Comparison of ENCODE assay signal across 8 cellular contexts in genomic region chr16:14600164-14600563, GRCh38. TPM values are rescaled to one million over a fixed set of nuclear protein-coding genes. Genes with fewer than 3 reads are reported as not detected.
DNase-seq lines count a peak whose midpoint lies in the region; ATAC-seq, FAIRE-seq and TF ChIP-seq lines count a peak whose summit lies in the region.

No MANE protein-coding gene starts in this region.

- H3K4me3 Mint-ChIP-seq in CD4-positive, CD25-positive, alpha-beta regulatory T cell: no peak overlapping the region

- peak; percentile 17 to 41 (median 33); a peak in 5 of 6 replicates for TF ChIP-seq CTCF in GM12878 (IDR thresholded peaks at IDR 0.05 in 2 of 3, conservative IDR thresholded peaks at IDR 0.05 in 1 of 3; ENCODE audit: control insufficient read depth in 2 of 3, extremely low read depth in 1 of 3, insufficient read depth in 1 of 3, low read depth in 3 of 3, low read length in 3 of 3)
- no peak for TF ChIP-seq CTCF in omental fat pad (IDR thresholded peaks at IDR 0.05)

- no peaks in the 10 kb centered on the region for H3K9me3 ChIP-seq in CD4-positive, CD25-positive, alpha-beta regulatory T cell (ENCODE audit: control insufficient read depth in 2 of 2, low read length in 2 of 2)
- no peaks in the 10 kb centered on the region; the same call in 2 of the 3 replicates for H3K9me3 ChIP-seq in GM12878 (replicated peaks; ENCODE audit: control insufficient read depth, insufficient read depth, low read length)

- 43% methylated on average over 2 of the region's 2 CpGs for WGBS in GM12878 (ENCODE audit: insufficient coverage, insufficient replicate concordance, low lambda C conversion rate, missing lambda C conversion rate)

- TF ChIP-seq RAD21 in GM12878 (IDR thresholded peaks at IDR 0.05; ENCODE audit: insufficient read depth, low read depth, low read length): peak; percentile 29; the same call in 1 of the 2 replicates

- H3K4me1 ChIP-seq in CD4-positive, CD25-positive, alpha-beta regulatory T cell (ENCODE audit: control insufficient read depth, insufficient read depth, low read length, poor library complexity, severe bottlenecking): no peaks in the 10 kb centered on the region
- no peaks in the 10 kb centered on the region for H3K4me1 ChIP-seq in GM12878 (ENCODE audit: control insufficient read depth, insufficient read depth, low read length)

- no peak overlapping the region for H3K9ac ChIP-seq in GM12878 (ENCODE audit: control insufficient read depth, insufficient read depth, low read length)

- no peaks in the 10 kb centered on the region for H3K27me3 Mint-ChIP-seq in CD4-positive, CD25-positive, alpha-beta regulatory T cell

- peaks cover under 1% of the 10 kb centered on the region for H3K79me2 ChIP-seq in GM12878 (ENCODE audit: control insufficient read depth, insufficient read depth, low read length)

- no peak overlapping the region for H3K27ac Mint-ChIP-seq in CD4-positive, CD25-positive, alpha-beta regulatory T cell

- intact Hi-C loops in GM12878 (cut with micrococcal nuclease; ENCODE audit: unreplicated experiment): loop anchor here (10.0 kb wide), 1 partner anchor 295 kb away; no protein-coding TSS in a partner anchor

- SMC1A ChIA-PET in GM12878 (lab: Charles Lee; ENCODE audit: uncharacterized antibody, unreplicated experiment): interaction anchor here (0.8 to 1.2 kb wide), 3 partner anchors 8 to 350 kb away, joined by 3 to 5 read pairs (median 3); no protein-coding TSS in a partner anchor

- H3K36me3 Mint-ChIP-seq in CD4-positive, CD25-positive, alpha-beta regulatory T cell: peaks cover 48% of the 10 kb centered on the region

- TF ChIP-seq POLR2A in GM12878 (IDR thresholded peaks at IDR 0.05; ENCODE audit: low read depth, low read length): no peak

- in situ Hi-C loops in GM12878 (cut with MboI): no loop called here

- H3K27ac ChIP-seq in CD4-positive, CD25-positive, alpha-beta regulatory T cell (ENCODE audit: insufficient read depth, low read length, poor library complexity, severe bottlenecking): no peak overlapping the region
- H3K27ac ChIP-seq in GM12878 (ENCODE audit: control insufficient read depth, insufficient read depth): no peak overlapping the region

- ATAC-seq in CD4-positive, CD25-positive, alpha-beta regulatory T cell (ENCODE audit: low read depth in 2 of 2): no peak
- ATAC-seq in GM12878 (peak; percentile 61), HG02588 (IDR thresholded peaks at IDR 0.05; ENCODE audit: unreplicated experiment) (no peak), omental fat pad (ENCODE audit: low FRiP score) (no peak)

- no peak overlapping the region for H3K4me2 ChIP-seq in GM12878 (ENCODE audit: control insufficient read depth, insufficient read depth)

- peak; percentile 47 for FAIRE-seq in GM12878 (lab: Jason Lieb, UNC)

- H3K9me3 Mint-ChIP-seq in CD4-positive, CD25-positive, alpha-beta regulatory T cell: no peaks in the 10 kb centered on the region

- BruUV-seq in GM12878 (replicated peaks; lab: Mats Ljungman, UMichigan): no TSS peak

- peaks cover 0 to 5% (median 5%) of the 10 kb centered on the region in 4 donors for H3K4me1 Mint-ChIP-seq in CD4-positive, CD25-positive, alpha-beta regulatory T cell

- CTCF ChIA-PET in HEK293T (lab: Yijun Ruan, JAX) (no interaction called here), GM12878 (lab: Yijun Ruan, JAX) (interaction anchor here (0.7 to 2.5 kb wide), 3 partner anchors 10 to 350 kb away, joined by 3 to 11 read pairs (median 3); no protein-coding TSS in a partner anchor)

- RAD21 ChIA-PET in GM12878 (lab: Charles Lee; ENCODE audit: unreplicated experiment): interaction anchor here (0.6 to 0.9 kb wide), 2 partner anchors 55 to 350 kb away, joined by 3 read pairs; no protein-coding TSS in a partner anchor

- DNase-seq in CD4-positive, CD25-positive, alpha-beta regulatory T cell: peak in 2 of 3 donors; percentile 14 to 37
- peak; percentile 15 for DNase-seq in HEK293T (ENCODE audit: extremely low spot score)
- no peak for DNase-seq in GM12878 (ENCODE audit: low read depth, low spot score)
- peak; percentile 19 to 47 for DNase-seq in lung microvascular endothelial cell (ENCODE audit: low read depth in 2 of 2)
- no peak for DNase-seq in foreskin melanocyte
- DNase-seq in COR-L47 (lab: John Stamatoyannopoulos, UW): no peak
- no peak for DNase-seq in omental fat pad (ENCODE audit: low spot score)

- H4K20me1 ChIP-seq in GM12878 (ENCODE audit: control insufficient read depth, insufficient read depth): no peaks in the 10 kb centered on the region

- H3K27me3 ChIP-seq in CD4-positive, CD25-positive, alpha-beta regulatory T cell (ENCODE audit: control insufficient read depth, insufficient read depth, low read length): no peaks in the 10 kb centered on the region
- H3K27me3 ChIP-seq in GM12878 (replicated peaks in 1 of 2; ENCODE audit: control insufficient read depth in 2 of 2, insufficient read depth in 2 of 2, low read length in 1 of 2): no peaks in the 10 kb centered on the region

- POLR2A ChIA-PET in HEK293T (lab: Yijun Ruan, JAX): no interaction called here
- POLR2A ChIA-PET in GM12878 (lab: Charles Lee): no interaction called here

- peaks cover 62% of the 10 kb centered on the region for H3K36me3 ChIP-seq in CD4-positive, CD25-positive, alpha-beta regulatory T cell (ENCODE audit: control insufficient read depth, insufficient read depth, low read length)
- peaks cover 6 to 41% of the 10 kb centered on the region in 2 experiments for H3K36me3 ChIP-seq in GM12878 (ENCODE audit: control insufficient read depth in 2 of 2, insufficient read depth in 2 of 2, low read length in 1 of 2)

- no peak overlapping the region for H3K4me3 ChIP-seq in CD4-positive, CD25-positive, alpha-beta regulatory T cell (ENCODE audit: low read depth, low read length)
- no peak overlapping the region for H3K4me3 ChIP-seq in GM12878

- no peak for TF ChIP-seq EP300 in GM12878 (IDR thresholded peaks at IDR 0.05; ENCODE audit: borderline replicate concordance in 1 of 2, control insufficient read depth in 1 of 2, low read depth in 2 of 2, low read length in 2 of 2)

- H2AFZ ChIP-seq in GM12878 (ENCODE audit: control insufficient read depth, low read depth, low read length): no peak overlapping the region

TF ChIP-seq in HEK293T, 16 proteins besides CTCF, POLR2A, EP300 and RAD21 (continues in another document):
- TF ChIP-seq CTBP1 (IDR thresholded peaks at IDR 0.05; ENCODE audit: borderline replicate concordance): no peak
- no peak for TF ChIP-seq FOXA1 (IDR thresholded peaks at IDR 0.05)
- TF ChIP-seq FOXK2 (IDR thresholded peaks at IDR 0.05): no peak
- no peak for TF ChIP-seq HDGF (IDR thresholded peaks at IDR 0.05; ENCODE audit: borderline replicate concordance)
- TF ChIP-seq ZNF384 (IDR thresholded peaks at IDR 0.05): no peak
- no peak for TF ChIP-seq BHLHE40 (IDR thresholded peaks at IDR 0.05; ENCODE audit: borderline replicate concordance)

TF ChIP-seq in GM12878, 131 proteins besides CTCF, POLR2A, EP300 and RAD21:
- TF ChIP-seq MTA3 (IDR thresholded peaks at IDR 0.05; ENCODE audit: borderline replicate concordance, low read length) (no peak), SMC3 (IDR thresholded peaks at IDR 0.05; ENCODE audit: borderline replicate concordance, low read length) (peak; percentile 30; the same call in 1 of the 2 replicates)

RNA-seq across cellular contexts. Expression of gene PARN, which starts 29.9 kb away (rescaled TPM):
- total RNA-seq in CD4-positive, CD25-positive, alpha-beta regulatory T cell: 36.2 TPM
- 10 to 100 TPM; 41.6 to 50.9 (median 47.9) TPM for polyA plus RNA-seq in CD4-positive, CD25-positive, alpha-beta regulatory T cell
- 122 and 158 TPM in 2 replicates for total RNA-seq in GM12878 (2013; cell fraction: nucleolus; rRNA removed)
- 33.5 and 39.0 TPM in 2 replicates for total RNA-seq in GM12878 (2014; rRNA removed)
- 53.1 and 57.1 TPM in 2 replicates for total RNA-seq in GM12878 (2014; rRNA removed; fragmentation: Illumina TruSeq; extraction: Trizol)
- 39.4 and 41.4 TPM in 2 replicates for total RNA-seq in GM12878 (2021)
- polyA plus RNA-seq in GM12878 (2011; ENCODE audit: low read depth): 18.8 TPM
- polyA plus RNA-seq in GM12878 (2011; rRNA removed): 42.4 and 47.9 TPM in 2 replicates
- polyA plus RNA-seq in GM12878 (2011; cell fraction: cytosol; rRNA removed): 31.2 and 38.5 TPM in 2 replicates
- polyA plus RNA-seq in GM12878 (2011; cell fraction: nucleus; rRNA removed): 22.1 and 25.3 TPM in 2 replicates
- polyA plus RNA-seq in GM12878 (2012): 23.8 and 27.7 TPM in 2 replicates
- 65.7 and 83.0 TPM in 2 replicates for polyA plus RNA-seq in GM12878 (2014; fragmentation: Illumina TruSeq; extraction: Trizol)
- 10 to 100 TPM; 15.6 to 25.1 TPM for polyA plus RNA-seq in GM12878 (2014; fragmentation: Nextera tagmentation; extraction: Ambion mirVana)
- polyA plus RNA-seq in GM12878 (2014; rRNA removed): 36.8 and 53.0 TPM in 2 replicates
- 10 to 100 TPM; 76.6 to 77.3 TPM for polyA plus RNA-seq in GM12878 (2016; fragmentation: Nextera tagmentation; extraction: Ambion mirVana)
- 33.8 and 45.3 TPM in 2 replicates for polyA minus RNA-seq in GM12878 (2011; rRNA and poly(A)+ RNA removed)
- polyA minus RNA-seq in GM12878 (2011; cell fraction: cytosol; rRNA and poly(A)+ RNA removed): 15.8 and 16.2 TPM in 2 replicates
- polyA minus RNA-seq in GM12878 (2011; cell fraction: nucleus; rRNA and poly(A)+ RNA removed): 25.9 and 42.6 TPM in 2 replicates
- 15.7 and 17.9 TPM in 2 replicates for total RNA-seq in lung microvascular endothelial cell
- 10 to 100 TPM; 23.0 to 34.8 (median 26.4) TPM for total RNA-seq in omental fat pad

RNA-seq across cellular contexts. Expression of gene BFAR, which starts 32.6 kb away (rescaled TPM):
- total RNA-seq in CD4-positive, CD25-positive, alpha-beta regulatory T cell: 48.4 TPM
- polyA plus RNA-seq in CD4-positive, CD25-positive, alpha-beta regulatory T cell: 10 to 100 TPM; 48.0 to 52.8 (median 51.4) TPM
- total RNA-seq in GM12878 (2013; cell fraction: nucleolus; rRNA removed): 63.2 and 86.8 TPM in 2 replicates
- total RNA-seq in GM12878 (2014; rRNA removed) (41.4 and 49.0 TPM in 2 replicates), GM12878 (2014; rRNA removed; fragmentation: Illumina TruSeq; extraction: Trizol) (52.0 and 53.8 TPM in 2 replicates), GM12878 (2021) (45.4 and 49.6 TPM in 2 replicates), lung microvascular endothelial cell (53.4 and 68.0 TPM in 2 replicates), omental fat pad (10 to 100 TPM; 47.3 to 73.0 (median 61.5) TPM)
- 59.0 TPM for polyA plus RNA-seq in GM12878 (2011; ENCODE audit: low read depth)
- polyA plus RNA-seq in GM12878 (2011; rRNA removed) (51.4 and 56.8 TPM in 2 replicates), GM12878 (2014; fragmentation: Illumina TruSeq; extraction: Trizol) (62.0 and 76.6 TPM in 2 replicates), GM12878 (2014; fragmentation: Nextera tagmentation; extraction: Ambion mirVana) (10 to 100 TPM; 35.9 to 38.2 TPM), GM12878 (2014; rRNA removed) (42.3 and 56.5 TPM in 2 replicates), GM12878 (2016; fragmentation: Nextera tagmentation; extraction: Ambion mirVana) (10 to 100 TPM; 34.6 to 38.8 TPM)
- polyA plus RNA-seq in GM12878 (2011; cell fraction: cytosol; rRNA removed): 42.2 and 56.2 TPM in 2 replicates
- 14.8 and 16.6 TPM in 2 replicates for polyA plus RNA-seq in GM12878 (2011; cell fraction: nucleus; rRNA removed)
- 46.4 and 54.0 TPM in 2 replicates for polyA plus RNA-seq in GM12878 (2012)
- 56.7 and 59.9 TPM in 2 replicates for polyA minus RNA-seq in GM12878 (2011; rRNA and poly(A)+ RNA removed)
- 16.6 and 17.6 TPM in 2 replicates for polyA minus RNA-seq in GM12878 (2011; cell fraction: cytosol; rRNA and poly(A)+ RNA removed)
- polyA minus RNA-seq in GM12878 (2011; cell fraction: nucleus; rRNA and poly(A)+ RNA removed): 19.2 and 29.9 TPM in 2 replicates

Comparison
In these comparisons a context has a peak if more than half of its experiments do, and no peak if none do; other contexts are left out.
1. DNase-seq: peak in CD4-positive, CD25-positive, alpha-beta regulatory T cell (2 of 3), HEK293T (single experiment) and lung microvascular endothelial cell (2 of 2); none in GM12878 (single experiment), foreskin melanocyte (single experiment), COR-L47 (single experiment) and omental fat pad (single experiment).
2. CTCF ChIP-seq: peak in GM12878 (3 of 3); none in omental fat pad (0 of 3).